Comparison of ENCODE assay signal across 8 cellular contexts in genomic region chr6:33589723-33590530, GRCh38. TPM values are rescaled to one million over a fixed set of nuclear protein-coding genes. Genes with fewer than 3 reads are reported as not detected.
A peak's percentile ranks its signal among the peaks of the same experiment; 100 is the strongest.
DNase-seq lines count a peak whose midpoint lies in the region; ATAC-seq and TF ChIP-seq lines count a peak whose summit lies in the region.

No MANE protein-coding gene starts in this region.

- peak in 2 of 3 donors; percentile 45 to 46 for TF ChIP-seq POLR2A in body of pancreas (IDR thresholded peaks at IDR 0.05)

- BruUV-seq in PC-3 (replicated peaks; lab: Mats Ljungman, UMichigan): TSS peak; percentile 67

- H3K4me1 Mint-ChIP-seq in H9: peaks cover 27 to 38% of the 10 kb centered on the region in 2 experiments

- H3K4me3 ChIP-seq in PC-3 (ENCODE audit: low read length): 0 out of 2 replicates have a peak overlapping the region, but pooled peaks have one; percentile 14
- no peak overlapping the region for H3K4me3 ChIP-seq in body of pancreas

- no peak overlapping the region for H3K56ac ChIP-seq in H9 (ENCODE audit: insufficient read length, low read depth, low read length)

- POLR2A ChIA-PET in PC-3 (lab: Charles Lee; ENCODE audit: unreplicated experiment): interaction anchor here (0.8 kb wide), 1 partner anchor 31 kb away, joined by 3 read pairs; the partner anchor contains the start of gene ITPR3

- no peak overlapping the region for H2AK5ac ChIP-seq in H9 (ENCODE audit: insufficient read length, low read length)

- no peak overlapping the region for H3K14ac ChIP-seq in H9 (ENCODE audit: insufficient read depth, low read length)

- peaks cover 17% of the 10 kb centered on the region for H3K27me3 Mint-ChIP-seq in H9 (ENCODE audit: low read depth)

- peak overlapping the region in 1 of 3 experiments; percentile 61; a peak in 2 of 7 replicates for H3K27ac Mint-ChIP-seq in H9

- H3K36me3 ChIP-seq in PC-3 (ENCODE audit: low read depth, low read length): no peaks in the 10 kb centered on the region
- no peaks in the 10 kb centered on the region for H3K36me3 ChIP-seq in body of pancreas (replicated peaks in 1 of 2; ENCODE audit: insufficient read depth in 1 of 2, low read depth in 2 of 2)

- no peak overlapping the region for H3T11ph ChIP-seq in H9 (ENCODE audit: low read length)

- DNase-seq in DMS53 (lab: John Stamatoyannopoulos, UW) (peak; percentile 94), H9 (peak; percentile 87), PC-3 (peak; percentile 94), body of pancreas (peak; percentile 67 to 96 (median 82)), iris pigment epithelial cell (ENCODE audit: low read depth) (peak; percentile 71)
- DNase-seq in stimulated activated CD4-positive, alpha-beta T cell treated with anti-CD3 and anti-CD28 coated beads, Interleukin-2, amount 100 ng/mL, for 24 hours: peak; percentile 46 to 54

- intact Hi-C loops in PC-3 (cut with micrococcal nuclease): loop anchor here (1.0 to 10.0 kb wide), 5 partner anchors 31 to 110 kb away; partner anchors contain the start of gene ITPR3
- intact Hi-C loops in body of pancreas (cut with DNase I): loop anchor here (5.0 to 10.0 kb wide), 2 partner anchors 47 to 175 kb away; no protein-coding TSS in a partner anchor

- no peak overlapping the region for H3K18ac ChIP-seq in H9 (ENCODE audit: insufficient read length, low read depth, low read length)

- H3K27me3 ChIP-seq in H9 (ENCODE audit: insufficient read depth, low read length) (no peaks in the 10 kb centered on the region), PC-3 (ENCODE audit: low read length) (no peaks in the 10 kb centered on the region), body of pancreas (no peaks in the 10 kb centered on the region)

- no peaks in the 10 kb centered on the region for H3K79me1 ChIP-seq in H9 (ENCODE audit: insufficient read depth, low read depth, low read length, poor library complexity, severe bottlenecking)

- H2BK5ac ChIP-seq in H9 (ENCODE audit: insufficient read length, low read length): no peak overlapping the region

- TF ChIP-seq CTCF in H9 (conservative IDR thresholded peaks at IDR 0.05): peak; percentile 93
- peak; percentile 94 for TF ChIP-seq CTCF in PC-3 (conservative IDR thresholded peaks at IDR 0.05; ENCODE audit: low read depth, low read length)
- peak; percentile 44 to 79 (median 68) for TF ChIP-seq CTCF in body of pancreas (IDR thresholded peaks at IDR 0.05)

- H3K27ac ChIP-seq in H9 (ENCODE audit: insufficient read length, low read depth, low read length): no peak overlapping the region
- peak overlapping the region; percentile 93 for H3K27ac ChIP-seq in PC-3 (ENCODE audit: low read length)
- peak overlapping the region; percentile 86 to 96 (median 91) for H3K27ac ChIP-seq in body of pancreas

- no peaks in the 10 kb centered on the region for H4K20me1 ChIP-seq in H9 (ENCODE audit: control insufficient read depth, insufficient read depth, insufficient read length)
- no peaks in the 10 kb centered on the region for H4K20me1 ChIP-seq in PC-3 (ENCODE audit: low read length)

- H2AFZ ChIP-seq in H9 (ENCODE audit: low read length) (no peak overlapping the region), PC-3 (ENCODE audit: low read length) (peak overlapping the region; percentile 62)

- CTCF ChIA-PET in PC-3 (lab: Charles Lee): interaction anchor here (0.6 to 1.4 kb wide), 11 partner anchors 10 to 121 kb away, joined by 3 to 10 read pairs (median 5); partner anchors contain the start of genes BAK1, ITPR3 and UQCC2

- no peaks in the 10 kb centered on the region; a peak in 1 of 7 replicates for H3K36me3 Mint-ChIP-seq in H9 (ENCODE audit: insufficient read depth in 1 of 3, low read depth in 3 of 3)

- no peak overlapping the region for H3K23ac ChIP-seq in H9 (ENCODE audit: insufficient read length, low read depth, low read length)

- H3K9ac ChIP-seq in H9 (ENCODE audit: extremely low read depth, insufficient read length, low read length) (no peak overlapping the region), PC-3 (ENCODE audit: low read length) (peak overlapping the region; percentile 83)

- no peak overlapping the region for H4K8ac ChIP-seq in H9 (replicated peaks; ENCODE audit: insufficient read length, low read depth, low read length)

- no peak overlapping the region; the same call in 1 of the 2 replicates for H2BK15ac ChIP-seq in H9 (ENCODE audit: low read depth, low read length)

- ATAC-seq in PC-3 (peak; percentile 77), body of pancreas (peak; percentile 87), HG03159 (IDR thresholded peaks at IDR 0.05; ENCODE audit: unreplicated experiment) (no peak), GM21528 (IDR thresholded peaks at IDR 0.05; ENCODE audit: low FRiP score, unreplicated experiment) (no peak)

- no peaks in the 10 kb centered on the region for H3F3A ChIP-seq in PC-3 (ENCODE audit: low read length, unreplicated experiment)

- H3K4me1 ChIP-seq in H9 (ENCODE audit: insufficient read depth, low read length) (no peaks in the 10 kb centered on the region), PC-3 (ENCODE audit: insufficient read depth, low read length) (peaks cover 40% of the 10 kb centered on the region), body of pancreas (peaks cover 35% of the 10 kb centered on the region)

- H3K4me2 ChIP-seq in H9 (ENCODE audit: insufficient read depth, insufficient read length, low read length): no peak overlapping the region
- H3K4me2 ChIP-seq in PC-3 (ENCODE audit: low read length): peak overlapping the region; percentile 67

- H3K9me2 ChIP-seq in PC-3 (replicated peaks; ENCODE audit: low read length): no peaks in the 10 kb centered on the region

- peaks cover 0 to 6% of the 10 kb centered on the region in 2 experiments; a peak in 2 of 5 replicates for H3K9me3 Mint-ChIP-seq in H9

- WGBS in H9 (ENCODE audit: extremely low coverage, insufficient read length, low lambda C conversion rate): no CpG with 5 or more reads among the region's 9 CpGs
- 9 to 18% methylated on average over 8 to 9 of the region's 9 CpGs for WGBS in body of pancreas, 2 donors

- H4K91ac ChIP-seq in H9 (ENCODE audit: insufficient read length, low read depth, low read length): no peak overlapping the region

- H2BK120ac ChIP-seq in H9 (ENCODE audit: low read depth, low read length, poor library complexity, severe bottlenecking): no peak overlapping the region

- no peak overlapping the region for H3K4me3 Mint-ChIP-seq in H9

- H3K79me2 ChIP-seq in H9 (ENCODE audit: insufficient read depth, low read length) (no peaks in the 10 kb centered on the region), PC-3 (ENCODE audit: low read length) (no peaks in the 10 kb centered on the region)

- no peak overlapping the region for H3K4ac ChIP-seq in H9 (ENCODE audit: low read depth, low read length)

- H2BK12ac ChIP-seq in H9 (ENCODE audit: insufficient read length, low read depth, low read length): no peak overlapping the region

- H2BK20ac ChIP-seq in H9 (ENCODE audit: low read depth, low read length, poor library complexity, severe bottlenecking): no peak overlapping the region

- H3K9me3 ChIP-seq in H9 (ENCODE audit: control insufficient read depth, low read depth, low read length) (no peaks in the 10 kb centered on the region), PC-3 (ENCODE audit: low read length) (no peaks in the 10 kb centered on the region), body of pancreas (no peaks in the 10 kb centered on the region)

- peaks cover 7% of the 10 kb centered on the region for H3K23me2 ChIP-seq in H9 (ENCODE audit: insufficient read length, low read depth, low read length, poor library complexity, severe bottlenecking)

- H4K5ac ChIP-seq in H9 (ENCODE audit: insufficient read length, low read depth, low read length): no peak overlapping the region

RNA-seq across cellular contexts. Expression of gene BAK1, which starts 9.9 kb away (rescaled TPM):
- total RNA-seq in H9 (2021) (40.0 and 41.4 TPM in 2 replicates), PC-3 (2014; rRNA removed) (15.1 and 23.7 TPM in 2 replicates), body of pancreas (1 to 10 TPM; 2.3 to 5.7 TPM)

RNA-seq across cellular contexts. Expression of gene ITPR3, which starts 31.2 kb away (rescaled TPM):
- total RNA-seq in H9 (2021) (39.1 and 40.3 TPM in 2 replicates), PC-3 (2014; rRNA removed) (41.8 and 50.6 TPM in 2 replicates), body of pancreas (10 to 100 TPM; 17.5 to 25.9 TPM)

Comparison
In these comparisons a context has a peak if more than half of its experiments do, and no peak if none do; other contexts are left out.
1. ATAC-seq: peak in PC-3 (single experiment) and body of pancreas (single experiment); none in HG03159 (single experiment) and GM21528 (single experiment).
2. Peak in every context shown above with its lines, with median percentiles within 50 percentile points of each other: DNase-seq and CTCF ChIP-seq.